22 cellular contexts compared by ENCODE assay signal in genomic region chr17:34131386-34131785, GRCh38.
"Had no signal": no experiment of that assay in that cellular context is flagged by ENCODE, and none has a peak within 500 bp of the region (broad histone marks: within the 10 kb centered on the region; RNA-seq: fewer than 3 reads in every experiment).

No MANE protein-coding gene starts in this region.

- H3K9me3 ChIP-seq: gastroesophageal sphincter, left lung, lower lobe of right lung, pancreas, right lobe of liver, thoracic aorta, tibial nerve, upper lobe of left lung had no signal

- H3K27ac ChIP-seq: foreskin keratinocyte, gastroesophageal sphincter, left lung, lower lobe of right lung, pancreas, right lobe of liver, thoracic aorta, tibial nerve, upper lobe of left lung had no signal

- DNase-seq: central memory CD4-positive, alpha-beta T cell; effector memory CD8-positive, alpha-beta T cell; foreskin keratinocyte; left cardiac atrium; left lung; lower lobe of right lung; natural killer cell; pancreas; retina; right lobe of liver; small intestine; stimulated activated CD4-positive, alpha-beta T cell treated with anti-CD3 and anti-CD28 coated beads, Interleukin-15, amount 100 ng/mL, for 24 hours; stimulated activated CD4-positive, alpha-beta T cell treated with anti-CD3 and anti-CD28 coated beads, Interleukin-2, amount 100 ng/mL, for 48 hours; stimulated activated naive B cell treated with anti-CD40 and anti-IgM and Interleukin-4, amounts not matched to agents 10 μg/mL and 1 μg/mL and 100 μg/mL, for 72 hours had no signal

- FAIRE-seq: colon, pancreas, small intestine, urothelium cell line had no signal

- H3K4me3 Mint-ChIP-seq: dendritic cell treated with granulocyte-macrophage colony-stimulating factor and Interleukin-4, amounts not matched to agents 40 ng/mL and 50 ng/mL, for 4 days; effector memory CD8-positive, alpha-beta T cell; natural killer cell; stimulated activated naive B cell treated with anti-CD40 and anti-IgM and Interleukin-4, amounts not matched to agents 10 μg/mL and 1 μg/mL and 100 μg/mL, for 72 hours; stimulated activated naive CD8-positive, alpha-beta T cell treated with anti-CD3 and anti-CD28 coated beads, Interleukin-15, Interleukin-2, amounts not matched to agents 100 ng/mL and 50 ng/mL, for 24 hours had no signal

- H3K4me1 ChIP-seq: foreskin keratinocyte, gastroesophageal sphincter, left lung, lower lobe of right lung, pancreas, right lobe of liver, tibial nerve, upper lobe of left lung had no signal

- H3K36me3 ChIP-seq: gastroesophageal sphincter, left lung, lower lobe of right lung, pancreas, right lobe of liver, thoracic aorta, tibial nerve, upper lobe of left lung had no signal

- H3K27me3 Mint-ChIP-seq: stimulated activated naive CD8-positive, alpha-beta T cell treated with anti-CD3 and anti-CD28 coated beads, Interleukin-15, Interleukin-2, amounts not matched to agents 100 ng/mL and 50 ng/mL, for 24 hours had no signal

- H3K4me3 ChIP-seq: gastroesophageal sphincter, left lung, lower lobe of right lung, pancreas, right lobe of liver, thoracic aorta, tibial nerve, upper lobe of left lung had no signal

- H3K9me3 Mint-ChIP-seq: dendritic cell treated with granulocyte-macrophage colony-stimulating factor and Interleukin-4, amounts not matched to agents 40 ng/mL and 50 ng/mL, for 4 days; effector memory CD8-positive, alpha-beta T cell; natural killer cell; stimulated activated naive B cell treated with anti-CD40 and anti-IgM and Interleukin-4, amounts not matched to agents 10 μg/mL and 1 μg/mL and 100 μg/mL, for 72 hours; stimulated activated naive CD8-positive, alpha-beta T cell treated with anti-CD3 and anti-CD28 coated beads, Interleukin-15, Interleukin-2, amounts not matched to agents 100 ng/mL and 50 ng/mL, for 24 hours had no signal

- H3K4me1 Mint-ChIP-seq: natural killer cell; stimulated activated naive B cell treated with anti-CD40 and anti-IgM and Interleukin-4, amounts not matched to agents 10 μg/mL and 1 μg/mL and 100 μg/mL, for 72 hours had no signal

- H3K27ac Mint-ChIP-seq: dendritic cell treated with granulocyte-macrophage colony-stimulating factor and Interleukin-4, amounts not matched to agents 40 ng/mL and 50 ng/mL, for 4 days; effector memory CD8-positive, alpha-beta T cell; natural killer cell; stimulated activated naive B cell treated with anti-CD40 and anti-IgM and Interleukin-4, amounts not matched to agents 10 μg/mL and 1 μg/mL and 100 μg/mL, for 72 hours; stimulated activated naive CD8-positive, alpha-beta T cell treated with anti-CD3 and anti-CD28 coated beads, Interleukin-15, Interleukin-2, amounts not matched to agents 100 ng/mL and 50 ng/mL, for 24 hours had no signal

- H3K36me3 Mint-ChIP-seq: natural killer cell; stimulated activated naive B cell treated with anti-CD40 and anti-IgM and Interleukin-4, amounts not matched to agents 10 μg/mL and 1 μg/mL and 100 μg/mL, for 72 hours had no signal

- ATAC-seq: effector memory CD8-positive, alpha-beta T cell; foreskin keratinocyte; gastroesophageal sphincter; left lung; lower lobe of right lung; natural killer cell; pancreas; right lobe of liver; stimulated activated naive B cell treated with anti-CD40 and anti-IgM and Interleukin-4, amounts not matched to agents 10 μg/mL and 1 μg/mL and 100 μg/mL, for 72 hours had no signal

- H3K27me3 ChIP-seq: foreskin keratinocyte, pancreas, right lobe of liver, tibial nerve, upper lobe of left lung had no signal
